1 cellular context compared by ENCODE assay signal in the genomic region with DNA sequence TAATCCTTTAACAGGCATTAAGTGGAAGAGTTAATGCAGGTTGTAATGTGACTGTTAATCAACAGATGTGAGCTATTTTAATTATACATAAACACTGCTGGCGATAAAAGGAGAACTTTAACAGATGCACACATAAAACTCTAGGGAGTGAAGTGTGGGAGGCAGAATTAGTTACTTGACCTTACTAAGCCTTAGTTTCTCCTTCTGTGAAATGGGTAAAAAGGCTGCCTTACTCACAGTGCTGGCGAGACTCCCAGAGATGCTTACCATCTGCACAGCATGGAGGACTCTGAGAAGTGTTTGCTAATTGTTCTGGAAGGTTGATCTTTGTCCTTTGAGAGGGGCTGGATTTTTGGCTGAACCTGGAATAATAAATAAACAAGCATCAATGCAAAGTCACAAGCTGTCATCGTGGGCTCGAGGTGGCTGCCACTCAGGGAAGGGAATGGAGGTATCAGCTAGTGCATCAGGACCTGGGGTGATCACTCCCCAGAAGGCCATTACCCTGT.
A peak's percentile ranks its signal among the peaks of the same experiment; 100 is the strongest.
TF ChIP-seq lines count a peak whose summit lies in the region.

No MANE protein-coding gene starts in this region.

TF ChIP-seq in HepG2, 621 proteins besides CTCF, POLR2A, EP300 and RAD21:
- no peak for TF ChIP-seq MTF1 (CRISPR knock-in tag; IDR thresholded peaks at IDR 0.05)
- TF ChIP-seq IKZF1 (IDR thresholded peaks at IDR 0.05) = no peak
- 0 out of 2 replicates have a peak, but pooled peaks have one; percentile 17 for TF ChIP-seq ZNF629 (CRISPR knock-in tag; conservative IDR thresholded peaks at IDR 0.05)
- TF ChIP-seq KDM4B (CRISPR knock-in tag; IDR thresholded peaks at IDR 0.05) = no peak
